Comparison of ENCODE assay signal across 8 cellular contexts in the genomic region with DNA sequence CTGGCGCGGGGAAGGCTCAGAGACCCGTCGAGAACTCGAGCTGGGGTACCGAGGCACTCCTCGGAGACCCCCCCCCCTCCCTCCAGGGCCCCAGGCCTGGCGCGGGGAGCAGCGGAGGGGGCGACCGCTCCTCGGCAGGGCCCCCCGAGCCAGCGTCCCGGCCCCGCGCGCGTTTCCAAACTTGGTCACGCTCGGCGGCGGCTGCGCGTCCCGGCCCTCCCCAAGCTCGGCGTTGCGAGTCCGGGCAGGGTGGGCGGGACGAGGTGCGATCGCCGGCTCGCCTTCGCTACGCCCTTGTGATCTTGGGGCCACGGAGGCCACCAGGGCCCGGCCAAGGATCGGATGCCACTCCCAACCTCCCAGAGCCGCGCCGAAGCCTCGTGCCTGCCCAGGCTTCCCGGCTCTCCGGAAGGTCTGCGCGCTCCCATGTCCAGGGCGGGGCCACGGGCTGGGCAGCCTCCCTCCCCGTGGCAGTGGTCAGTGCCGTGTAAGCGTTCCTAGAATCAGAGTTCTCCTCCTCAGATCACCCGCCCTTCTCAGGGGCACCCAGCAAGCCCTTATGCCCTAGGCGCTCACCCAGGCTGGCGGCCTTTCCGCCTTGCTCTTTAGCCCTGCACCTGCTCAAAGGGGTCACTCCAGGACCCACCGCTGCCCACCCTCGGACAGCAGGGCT. TPM values are rescaled to one million over a fixed set of nuclear protein-coding genes. Genes with fewer than 3 reads are reported as not detected.
DNase-seq lines count a peak whose midpoint lies in the region; ATAC-seq and TF ChIP-seq lines count a peak whose summit lies in the region.

No MANE protein-coding gene starts in this region.

- peaks cover 14% of the 10 kb centered on the region for H3K4me1 Mint-ChIP-seq in activated T-cell treated with anti-CD3 and anti-CD28 coated beads, Interleukin-2, amount 50 U/mL, for 24 hours (ENCODE audit: low read depth)

- peaks cover 63% of the 10 kb centered on the region for H3K4me1 ChIP-seq in stomach smooth muscle (ENCODE audit: control insufficient read depth, insufficient read depth, low read length)

- no peaks in the 10 kb centered on the region for H3K9me3 Mint-ChIP-seq in activated T-cell treated with anti-CD3 and anti-CD28 coated beads, Interleukin-2, amount 50 U/mL, for 24 hours

- no peaks in the 10 kb centered on the region for H3K9me3 ChIP-seq in stomach smooth muscle (ENCODE audit: control insufficient read depth in 2 of 2, low read length in 2 of 2)

- H3K27ac Mint-ChIP-seq in activated T-cell treated with anti-CD3 and anti-CD28 coated beads, Interleukin-2, amount 50 U/mL, for 24 hours: no peak overlapping the region

- peak overlapping the region; percentile 39 for H3K4me3 Mint-ChIP-seq in activated T-cell treated with anti-CD3 and anti-CD28 coated beads, Interleukin-2, amount 50 U/mL, for 24 hours

- H3K9ac ChIP-seq in stomach smooth muscle (ENCODE audit: low read length in 2 of 2): peak overlapping the region; percentile 44 to 75

- peaks cover 38% of the 10 kb centered on the region for H3K27me3 Mint-ChIP-seq in activated T-cell treated with anti-CD3 and anti-CD28 coated beads, Interleukin-2, amount 50 U/mL, for 24 hours

- no peak for ATAC-seq in GM19452 (IDR thresholded peaks at IDR 0.05; ENCODE audit: unreplicated experiment)
- no peak for ATAC-seq in HG03520 (IDR thresholded peaks at IDR 0.05; ENCODE audit: unreplicated experiment)

- no peak for DNase-seq in activated T-cell treated with anti-CD3 and anti-CD28 coated beads, Interleukin-2, amount 50 U/mL, for 24 hours
- DNase-seq in activated T-cell treated with anti-CD3 and anti-CD28 coated beads for 4 hours (no peak), caudate nucleus (lab: John Stamatoyannopoulos, UW) (peak in 12 of 61 donors; percentile 12 to 45 (median 27)), kidney epithelial cell (ENCODE audit: low read depth) (no peak)
- DNase-seq in stimulated activated CD8-positive, alpha-beta memory T cell treated with anti-CD3 and anti-CD28 coated beads, Interleukin-4, amount 100 ng/mL, for 48 hours: no peak

- H3K36me3 ChIP-seq in kidney epithelial cell (ENCODE audit: control insufficient read depth, insufficient read depth, low read length) (no peaks in the 10 kb centered on the region), stomach smooth muscle (ENCODE audit: control insufficient read depth in 2 of 2, insufficient read depth in 2 of 2, low read length in 2 of 2) (peaks cover 14% of the 10 kb centered on the region in 2 donors)

- no peaks in the 10 kb centered on the region for H3K36me3 Mint-ChIP-seq in activated T-cell treated with anti-CD3 and anti-CD28 coated beads, Interleukin-2, amount 50 U/mL, for 24 hours (ENCODE audit: low read depth)

- H3K27ac ChIP-seq in caudate nucleus (ENCODE audit: low read depth, low read length): peak overlapping the region; percentile 73
- H3K27ac ChIP-seq in stomach smooth muscle (ENCODE audit: low read length): peak overlapping the region; percentile 96

- no peak for TF ChIP-seq CTCF in kidney epithelial cell (IDR thresholded peaks at IDR 0.05; ENCODE audit: insufficient read depth, low read length, poor library complexity, severe bottlenecking)

- H3K27me3 ChIP-seq in kidney epithelial cell (ENCODE audit: control insufficient read depth, insufficient read depth, low read length) (no peaks in the 10 kb centered on the region), stomach smooth muscle (ENCODE audit: control insufficient read depth in 1 of 2, insufficient read depth in 2 of 2, low read length in 2 of 2) (no peaks in the 10 kb centered on the region)

- H3K4me3 ChIP-seq in kidney epithelial cell (ENCODE audit: low read depth, low read length) (peak overlapping the region; percentile 15), stomach smooth muscle (ENCODE audit: low read length in 2 of 2) (peak overlapping the region; percentile 47 to 74)

RNA-seq across cellular contexts. Expression of a gene that starts 12.0 kb away (rescaled TPM):
- 26.1 and 43.2 TPM in 2 replicates for total RNA-seq in kidney epithelial cell
